1 cellular context compared by ENCODE assay signal in genomic region chr4:152731997-152732396, GRCh38.
TF ChIP-seq lines count a peak whose summit lies in the region.

No MANE protein-coding gene starts in this region.

TF ChIP-seq in HepG2, 621 proteins besides CTCF, POLR2A, EP300 and RAD21:
- TF ChIP-seq SRY (CRISPR knock-in tag; IDR thresholded peaks at IDR 0.05) (no peak), CEBPB (IDR thresholded peaks at IDR 0.05; ENCODE audit: borderline replicate concordance, low read depth, low read length) (peak; percentile 80; the same call in 1 of the 2 replicates), ATF4 (CRISPR knock-in tag; IDR thresholded peaks at IDR 0.05) (peak in 1 of 2 experiments; percentile 51; a peak in 1 of 4 replicates), NR2C2 (CRISPR knock-in tag; IDR thresholded peaks at IDR 0.05; ENCODE audit: borderline replicate concordance) (0 out of 2 replicates have a peak, but pooled peaks have one; percentile 47)
TF ChIP-seq in HepG2: peak in this region for 3.
